In genomic region chr6:86936834-86937218, GRCh38 we compare ENCODE assay signal across 11 cellular contexts. TPM values are rescaled to one million over a fixed set of nuclear protein-coding genes. Genes with fewer than 3 reads are reported as not detected.
DNase-seq lines count a peak whose midpoint lies in the region; ATAC-seq and TF ChIP-seq lines count a peak whose summit lies in the region.
"Had no signal": no experiment of that assay in that cellular context is flagged by ENCODE, and none has a peak within 500 bp of the region (broad histone marks: within the 10 kb centered on the region; RNA-seq: fewer than 3 reads in every experiment).

No MANE protein-coding gene starts in this region.

- H3K36me3 Mint-ChIP-seq in Caco-2 (ENCODE audit: insufficient read depth, unreplicated experiment) (no peaks in the 10 kb centered on the region), endodermal cell (ENCODE audit: low read depth) (peaks cover 5% of the 10 kb centered on the region), osteocyte (ENCODE audit: unreplicated experiment) (no peaks in the 10 kb centered on the region)

- H3K9me3 Mint-ChIP-seq in Caco-2 (ENCODE audit: unreplicated experiment) (no peaks in the 10 kb centered on the region), endodermal cell (no peaks in the 10 kb centered on the region), osteocyte (ENCODE audit: unreplicated experiment) (no peaks in the 10 kb centered on the region)

- no peak overlapping the region for H3K9ac ChIP-seq in endodermal cell (ENCODE audit: extremely low read depth, low read length, poor library complexity, severe bottlenecking)
- H3K9ac ChIP-seq in colonic mucosa (ENCODE audit: low read depth in 2 of 2, low read length in 2 of 2): no peak overlapping the region

- CTCF ChIA-PET in Caco-2 (lab: Charles Lee): interaction anchor here (0.8 to 1.0 kb wide), 2 partner anchors 1014 to 1343 kb away, joined by 3 to 4 read pairs; no protein-coding TSS in a partner anchor

- H3K4me1 ChIP-seq in Caco-2 (no peaks in the 10 kb centered on the region), endodermal cell (ENCODE audit: control insufficient read depth, insufficient read depth, low read length) (peaks cover 5% of the 10 kb centered on the region), colonic mucosa (no peaks in the 10 kb centered on the region)

- intact Hi-C loops in Caco-2 (cut with micrococcal nuclease; ENCODE audit: unreplicated experiment): loop anchor here (1.0 to 10.0 kb wide), 3 partner anchors 78 to 1014 kb away; no protein-coding TSS in a partner anchor
- intact Hi-C loops in colonic mucosa (cut with DNase I): no loop called here
- intact Hi-C loops in sciatic nerve (cut with DNase I): loop anchor here (5.0 kb wide), 1 partner anchor 1255 kb away; no protein-coding TSS in a partner anchor

- DNase-seq in Caco-2: peak in 1 of 2 experiments; percentile 47
- DNase-seq in endodermal cell: no peak
- DNase-seq in osteocyte (ENCODE audit: extremely low spot score, unreplicated experiment): no peak
- DNase-seq in colonic mucosa: no peak
- no peak for DNase-seq in sciatic nerve (ENCODE audit: low spot score)
- no peak for DNase-seq in T-helper 1 cell

- ATAC-seq in HG02884 (IDR thresholded peaks at IDR 0.05; ENCODE audit: unreplicated experiment): peak; percentile 5
- no peak for ATAC-seq in sciatic nerve
- no peak for ATAC-seq in HG02759 (IDR thresholded peaks at IDR 0.05; ENCODE audit: unreplicated experiment)

- H3K4me1 Mint-ChIP-seq in Caco-2 (ENCODE audit: low read depth, unreplicated experiment): no peaks in the 10 kb centered on the region
- H3K4me1 Mint-ChIP-seq in endodermal cell: peaks cover 23% of the 10 kb centered on the region
- H3K4me1 Mint-ChIP-seq in osteocyte (ENCODE audit: unreplicated experiment): peaks cover 7% of the 10 kb centered on the region

- H3K27ac Mint-ChIP-seq in Caco-2 (ENCODE audit: unreplicated experiment) (no peak overlapping the region), endodermal cell (peak overlapping the region; percentile 59), osteocyte (ENCODE audit: unreplicated experiment) (no peak overlapping the region)

- POLR2A ChIA-PET in Caco-2 (lab: Charles Lee): no interaction called here

- no TSS peak for BruUV-seq in Caco-2 (replicated peaks; lab: Mats Ljungman, UMichigan)

- H3K36me3 ChIP-seq in Caco-2 (ENCODE audit: control insufficient read depth, insufficient read depth, low read length): no peaks in the 10 kb centered on the region
- H3K36me3 ChIP-seq in endodermal cell (ENCODE audit: control insufficient read depth, insufficient read depth, low read length): peaks cover 16% of the 10 kb centered on the region
- H3K36me3 ChIP-seq in colonic mucosa: no peaks in the 10 kb centered on the region

- H3K9me3 ChIP-seq in Caco-2 (no peaks in the 10 kb centered on the region), endodermal cell (ENCODE audit: control insufficient read depth, low read length) (peaks cover 5% of the 10 kb centered on the region), colonic mucosa (no peaks in the 10 kb centered on the region)

- H3K4me3 ChIP-seq in Caco-2 (ENCODE audit: low read depth, low read length) (no peak overlapping the region), endodermal cell (ENCODE audit: low read length) (peak overlapping the region; percentile 86), colonic mucosa (no peak overlapping the region)

- 0 to 11% methylated on average over 2 to 12 of the region's 12 CpGs for WGBS in endodermal cell (ENCODE audit: insufficient coverage in 1 of 2, insufficient read length in 1 of 2), 2 experiments

- no peaks in the 10 kb centered on the region; the same call in 1 of the 2 replicates for H3K27me3 ChIP-seq in Caco-2 (replicated peaks; ENCODE audit: control insufficient read depth, insufficient read depth, low read length)
- no peaks in the 10 kb centered on the region for H3K27me3 ChIP-seq in endodermal cell (ENCODE audit: control insufficient read depth, insufficient read depth, low read length, poor library complexity, severe bottlenecking)
- H3K27me3 ChIP-seq in colonic mucosa: peaks cover 7% of the 10 kb centered on the region

- peak overlapping the region; percentile 46 for H3K4me3 Mint-ChIP-seq in Caco-2 (ENCODE audit: unreplicated experiment)
- peak overlapping the region; percentile 68 for H3K4me3 Mint-ChIP-seq in endodermal cell
- peak overlapping the region; percentile 45 for H3K4me3 Mint-ChIP-seq in osteocyte (ENCODE audit: unreplicated experiment)

- H3K27me3 Mint-ChIP-seq in Caco-2 (ENCODE audit: insufficient read depth, unreplicated experiment): peaks cover 22% of the 10 kb centered on the region
- H3K27me3 Mint-ChIP-seq in endodermal cell (ENCODE audit: insufficient read depth): peaks cover 19% of the 10 kb centered on the region
- peaks cover 51% of the 10 kb centered on the region for H3K27me3 Mint-ChIP-seq in osteocyte (ENCODE audit: unreplicated experiment)

- TF ChIP-seq CTCF in Caco-2 (IDR thresholded peaks at IDR 0.05; ENCODE audit: insufficient read depth in 1 of 2, low read depth in 1 of 2, low read length in 1 of 2, severe bottlenecking in 1 of 2, unreplicated experiment in 1 of 2) (no peak), endodermal cell (conservative IDR thresholded peaks at IDR 0.05) (no peak), osteocyte (IDR thresholded peaks at IDR 0.05) (no peak), colonic mucosa (IDR thresholded peaks at IDR 0.05) (no peak)

- H3K27ac ChIP-seq in endodermal cell (ENCODE audit: low read depth, low read length): no peak overlapping the region
- no peak overlapping the region for H3K27ac ChIP-seq in colonic mucosa
- H3K27ac ChIP-seq: C4-2B had no signal

RNA-seq across cellular contexts. Expression of gene HTR1E, which starts 0.5 kb away (rescaled TPM):
- total RNA-seq in Caco-2 (2022): not detected in 2 replicates
- total RNA-seq in endodermal cell: 1 to 10 TPM; 1.3 to 3.6 TPM
- polyA plus RNA-seq in endodermal cell (2013, experiment 1 of 2): 0.85 TPM
- 1.4 TPM for polyA plus RNA-seq in endodermal cell (2013, experiment 2 of 2)
- not detected in 2 replicates for total RNA-seq in osteocyte
- total RNA-seq in colonic mucosa: not detected
- not detected for total RNA-seq in sciatic nerve
- total RNA-seq: aorta, H4 had no signal
- polyA plus RNA-seq: aorta had no signal
